In genomic region chr17:59892849-59893616, GRCh38 we compare ENCODE assay signal across 8 cellular contexts. TPM values are rescaled to one million over a fixed set of nuclear protein-coding genes. Genes with fewer than 3 reads are reported as not detected.
A peak's percentile ranks its signal among the peaks of the same experiment; 100 is the strongest.
DNase-seq lines count a peak whose midpoint lies in the region; ATAC-seq and TF ChIP-seq lines count a peak whose summit lies in the region.

TSS of gene RPS6KB1 (plus strand) at chr17:59893121. CDS start at chr17:59893185, 64 bp downstream.
TSS of gene TUBD1 (minus strand) at chr17:59892943. CDS start at chr17:59891002, 1,941 bp downstream.

- H3K9me3 ChIP-seq in smooth muscle cell (replicated peaks; ENCODE audit: low read depth): no peaks in the 10 kb centered on the region

- peaks cover 27% of the 10 kb centered on the region for H4K20me1 ChIP-seq in smooth muscle cell (ENCODE audit: low read depth)

- H3K4me3 Mint-ChIP-seq in WTC11: peak within 1 kb of the TSS; percentile 94

- peak within 1 kb of the TSS; percentile 87 for H3K4me2 ChIP-seq in smooth muscle cell

- H3K4me3 ChIP-seq in AG04449 (ENCODE audit: low read depth, low read length) (peak within 1 kb of the TSS; percentile 89), smooth muscle cell (peak within 1 kb of the TSS; percentile 74)

- peak within 1 kb of the TSS; percentile 72 for H3K9ac ChIP-seq in smooth muscle cell (ENCODE audit: low read depth)

- TF ChIP-seq CTCF in AG04449 (IDR thresholded peaks at IDR 0.05; ENCODE audit: insufficient read depth, low read length, missing control alignments): no peak
- TF ChIP-seq CTCF in WTC11 (IDR thresholded peaks at IDR 0.05): no peak
- no peak for TF ChIP-seq CTCF in smooth muscle cell (IDR thresholded peaks at IDR 0.05; ENCODE audit: borderline replicate concordance, insufficient read depth, poor library complexity, severe bottlenecking)

- H3K27me3 ChIP-seq in smooth muscle cell (ENCODE audit: low read depth): no peaks in the 10 kb centered on the region

- peaks cover 70% of the 10 kb centered on the region for H3K79me2 ChIP-seq in smooth muscle cell (ENCODE audit: low read depth)

- DNase-seq in AG04449 (ENCODE audit: low read depth, low spot score): peak; percentile 97
- peak; percentile 94 for DNase-seq in NCI-H226
- DNase-seq in WTC11 (ENCODE audit: low spot score): peak; percentile 94
- DNase-seq in caudate nucleus (lab: John Stamatoyannopoulos, UW): peak; percentile 64 to 98 (median 93)
- peak; percentile 99 for DNase-seq in iPS-NIHi7 (ENCODE audit: extremely low spot score)
- DNase-seq in smooth muscle cell (lab: John Stamatoyannopoulos, UW; ENCODE audit: unreplicated experiment): peak; percentile 82

- no peaks in the 10 kb centered on the region for H3F3A ChIP-seq in smooth muscle cell (ENCODE audit: low read depth)

- H3K27ac Mint-ChIP-seq in WTC11: peak within 1 kb of the TSS; percentile 77

- H3K27ac ChIP-seq in caudate nucleus (ENCODE audit: low read depth, low read length) (peak within 1 kb of the TSS; percentile 58), smooth muscle cell (ENCODE audit: low read depth) (peak within 1 kb of the TSS; percentile 61)

- H3K36me3 Mint-ChIP-seq in WTC11: peaks cover 11% of the 10 kb centered on the region

- POLR2A ChIA-PET in AG04449 (lab: Yijun Ruan, JAX) (interaction anchor here (1.0 kb wide), 1 partner anchor 185 kb away, joined by 5 read pairs; the partner anchor contains the start of genes PTRH2 and VMP1), WTC11 (lab: Charles Lee) (interaction anchor here (0.5 to 1.7 kb wide), 8 partner anchors 9 to 109 kb away, joined by 3 to 7 read pairs (median 4); partner anchors contain the start of gene RNFT1)

- peak; percentile 87 for ATAC-seq in GM18907 (IDR thresholded peaks at IDR 0.05; ENCODE audit: unreplicated experiment)
- ATAC-seq in HG03159 (IDR thresholded peaks at IDR 0.05; ENCODE audit: unreplicated experiment): peak; percentile 90
- ATAC-seq in WTC11: peak; percentile 99

- H3K9me3 Mint-ChIP-seq in WTC11: no peaks in the 10 kb centered on the region

- CTCF ChIA-PET in AG04449 (lab: Yijun Ruan, JAX): interaction anchor here (0.5 to 2.4 kb wide), 5 partner anchors 21 to 507 kb away, joined by 3 to 13 read pairs (median 4); no protein-coding TSS in a partner anchor
- CTCF ChIA-PET in WTC11 (lab: Charles Lee): interaction anchor here (0.6 to 2.5 kb wide), 6 partner anchors 21 to 200 kb away, joined by 3 to 10 read pairs (median 4); partner anchors contain the start of gene HEATR6

- under 1% methylated on average over 45 of the region's 60 CpGs for WGBS in smooth muscle cell (ENCODE audit: low lambda C conversion rate)

- H3K36me3 ChIP-seq in smooth muscle cell (ENCODE audit: low read depth): no peaks in the 10 kb centered on the region

- H3K4me1 ChIP-seq in smooth muscle cell (ENCODE audit: low read depth): peaks cover 13% of the 10 kb centered on the region

- H3K27me3 Mint-ChIP-seq in WTC11 (ENCODE audit: low read depth): no peaks in the 10 kb centered on the region; the same call in 1 of the 2 replicates

- H2AFZ ChIP-seq in smooth muscle cell (ENCODE audit: low read depth): peak within 1 kb of the TSS; percentile 96

- peaks cover 14% of the 10 kb centered on the region for H3K4me1 Mint-ChIP-seq in WTC11

TF ChIP-seq in WTC11, 78 proteins besides CTCF, POLR2A, EP300 and RAD21 (continues in another document):
- TF ChIP-seq SP1 (CRISPR knock-in tag; conservative IDR thresholded peaks at IDR 0.05) (peak; percentile 64; the same call in 1 of the 2 replicates), ETV6 (CRISPR knock-in tag; IDR thresholded peaks at IDR 0.05) (peak; percentile 90), FOXP1 (CRISPR knock-in tag; IDR thresholded peaks at IDR 0.05; ENCODE audit: borderline replicate concordance) (0 out of 2 replicates have a peak, but pooled peaks have one; percentile 60), MAX (CRISPR knock-in tag; IDR thresholded peaks at IDR 0.05) (peak; percentile 89), FOXK1 (CRISPR knock-in tag; IDR thresholded peaks at IDR 0.05) (peak; percentile 89), ESRRA (CRISPR knock-in tag; IDR thresholded peaks at IDR 0.05; ENCODE audit: borderline replicate concordance) (no peak), ZNF121 (CRISPR knock-in tag; IDR thresholded peaks at IDR 0.05) (0 out of 2 replicates have a peak, but pooled peaks have one; percentile 27), HMGXB4 (CRISPR knock-in tag; IDR thresholded peaks at IDR 0.05) (peak; percentile 71; the same call in 1 of the 2 replicates), ZBTB43 (CRISPR knock-in tag; IDR thresholded peaks at IDR 0.05) (peak; percentile 37; the same call in 1 of the 2 replicates), GABPB1 (CRISPR knock-in tag; IDR thresholded peaks at IDR 0.05) (peak; percentile 58), USF1 (CRISPR knock-in tag; IDR thresholded peaks at IDR 0.05) (no peak), FOXP4 (CRISPR knock-in tag; IDR thresholded peaks at IDR 0.05) (peak; percentile 90), ZNF232 (CRISPR knock-in tag; IDR thresholded peaks at IDR 0.05) (no peak), E2F5 (CRISPR knock-in tag; IDR thresholded peaks at IDR 0.05) (peak; percentile 71), CREB1 (CRISPR knock-in tag; IDR thresholded peaks at IDR 0.05) (0 out of 2 replicates have a peak, but pooled peaks have one; percentile 43)

RNA-seq across cellular contexts. Expression of gene RPS6KB1, which starts in this region (rescaled TPM):
- total RNA-seq in WTC11 (2021) (21.6 to 27.1 TPM (median 22.5 TPM) in 3 replicates), smooth muscle cell (20.1 and 20.8 TPM in 2 replicates)
- 19.0 and 22.3 TPM in 2 replicates for polyA plus RNA-seq in smooth muscle cell

RNA-seq across cellular contexts. Expression of gene TUBD1, which starts in this region (rescaled TPM):
- total RNA-seq in WTC11 (2021): 12.0 to 21.4 TPM (median 16.6 TPM) in 3 replicates
- total RNA-seq in smooth muscle cell: 11.0 and 21.8 TPM in 2 replicates
- polyA plus RNA-seq in smooth muscle cell: 10.2 and 10.3 TPM in 2 replicates

Comparison
In these comparisons a context has a peak if more than half of its experiments do, and no peak if none do; other contexts are left out.
1. Peak in every context shown above with its lines: DNase-seq, ATAC-seq, H3K4me3 ChIP-seq and H3K27ac ChIP-seq.